In genomic region chr16:54965464-54965863, GRCh38 we compare ENCODE assay signal across 3 cellular contexts.
TF ChIP-seq lines count a peak whose summit lies in the region.

No MANE protein-coding gene starts in this region.

TF ChIP-seq in HepG2, 621 proteins besides CTCF, POLR2A, EP300 and RAD21:
- TF ChIP-seq GLMP (CRISPR knock-in tag; IDR thresholded peaks at IDR 0.05; ENCODE audit: borderline replicate concordance) (no peak), BRF2 (CRISPR knock-in tag; IDR thresholded peaks at IDR 0.05) (no peak), NBN (conservative IDR thresholded peaks at IDR 0.05) (0 out of 2 replicates have a peak, but pooled peaks have one; percentile 35), PLRG1 (conservative IDR thresholded peaks at IDR 0.05) (0 out of 2 replicates have a peak, but pooled peaks have one; percentile 61), FOXK2 (IDR thresholded peaks at IDR 0.05) (0 out of 2 replicates have a peak, but pooled peaks have one; percentile 28), ZNF597 (CRISPR knock-in tag; IDR thresholded peaks at IDR 0.05) (no peak)

TF ChIP-seq in HEK293, 187 proteins besides CTCF, POLR2A, EP300 and RAD21:
- peak; percentile 96 for TF ChIP-seq ZNF366 (tag by site-specific recombination; conservative IDR thresholded peaks at IDR 0.05)
- TF ChIP-seq ZBTB17 (tag by site-specific recombination; IDR thresholded peaks at IDR 0.05) = peak; percentile 50; the same call in 1 of the 2 replicates
- no peak for TF ChIP-seq ZNF223 (tag by site-specific recombination; IDR thresholded peaks at IDR 0.05)

TF ChIP-seq in IMR-90, 13 proteins besides CTCF, POLR2A, EP300 and RAD21:
- TF ChIP-seq MAZ (IDR thresholded peaks at IDR 0.05; ENCODE audit: borderline replicate concordance, low read depth, low read length) = no peak
- no peak for TF ChIP-seq RFX5 (IDR thresholded peaks at IDR 0.05; ENCODE audit: low read depth, low read length)
- TF ChIP-seq NFE2L2 (IDR thresholded peaks at IDR 0.05; ENCODE audit: low read depth, low read length) = no peak
- no peak for TF ChIP-seq USF2 (IDR thresholded peaks at IDR 0.05; ENCODE audit: low read depth, low read length)
- no peak for TF ChIP-seq FOS (IDR thresholded peaks at IDR 0.05; ENCODE audit: low read depth, low read length)
- TF ChIP-seq SMC3 (IDR thresholded peaks at IDR 0.05; ENCODE audit: low read depth, low read length) = no peak
- no peak for TF ChIP-seq BHLHE40 (IDR thresholded peaks at IDR 0.05; ENCODE audit: low read depth, low read length)
